Comparison of ENCODE assay signal across 22 cellular contexts in the genomic region with DNA sequence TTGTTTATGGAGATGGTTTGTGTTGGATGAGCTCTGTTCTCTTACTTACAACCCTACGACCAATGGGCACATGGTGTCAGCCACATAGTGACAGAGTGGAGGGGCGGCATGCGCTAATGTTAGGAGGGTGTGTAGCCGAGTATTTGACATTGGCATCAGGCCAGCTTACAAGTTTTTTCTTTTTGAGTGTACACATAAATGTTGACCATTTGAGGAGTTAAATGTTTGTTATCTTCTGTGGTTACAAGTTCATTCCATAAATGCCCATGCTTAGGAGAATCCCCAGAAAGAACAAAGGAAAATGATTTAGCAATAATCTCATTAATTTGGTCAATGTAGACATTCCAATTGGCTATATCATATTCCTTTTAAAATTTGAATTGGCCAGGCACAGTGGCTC.
DNase-seq lines count a peak whose midpoint lies in the region; ATAC-seq and TF ChIP-seq lines count a peak whose summit lies in the region.
"Had no signal": no experiment of that assay in that cellular context is flagged by ENCODE, and none has a peak within 500 bp of the region (broad histone marks: within the 10 kb centered on the region; RNA-seq: fewer than 3 reads in every experiment).

No MANE protein-coding gene starts in this region.

- no peak overlapping the region for H2AFZ ChIP-seq in osteoblast (ENCODE audit: low read length)

- no peak for TF ChIP-seq CTCF in choroid plexus epithelial cell (conservative IDR thresholded peaks at IDR 0.05; ENCODE audit: low read depth, low read length)
- no peak for TF ChIP-seq CTCF in osteoblast (IDR thresholded peaks at IDR 0.05; ENCODE audit: extremely low read depth, low read depth, low read length)
- TF ChIP-seq CTCF in Peyer's patch (IDR thresholded peaks at IDR 0.05): no peak

- H3K79me2 ChIP-seq in osteoblast (ENCODE audit: insufficient read depth, low read length): no peaks in the 10 kb centered on the region

- H3K36me3 ChIP-seq in osteoblast (ENCODE audit: insufficient read depth, low read length) (no peaks in the 10 kb centered on the region), Peyer's patch (no peaks in the 10 kb centered on the region)
- H3K36me3 ChIP-seq: esophagus muscularis mucosa, HAP-1, SJCRH30, thoracic aorta had no signal

- no peaks in the 10 kb centered on the region for H4K20me1 ChIP-seq in osteoblast (ENCODE audit: insufficient read depth, low read length)

- no peak for ATAC-seq in HG02798 (IDR thresholded peaks at IDR 0.05; ENCODE audit: poor library complexity, unreplicated experiment)
- ATAC-seq in HG03571 (IDR thresholded peaks at IDR 0.05; ENCODE audit: unreplicated experiment): no peak
- ATAC-seq: stimulated activated effector memory CD8-positive, alpha-beta T cell treated with anti-CD3 and anti-CD28 coated beads, Interleukin-12 subunit alpha, Interleukin-12 subunit beta, amount 100 ng/mL, for 72 hours had no signal

- H3K4me2 ChIP-seq in osteoblast (ENCODE audit: insufficient read depth, low read length): no peak overlapping the region

- H3K9me3 ChIP-seq in osteoblast (ENCODE audit: low read depth, low read length) (no peaks in the 10 kb centered on the region), Peyer's patch (no peaks in the 10 kb centered on the region)
- H3K9me3 ChIP-seq: esophagus muscularis mucosa, HAP-1, SJCRH30, thoracic aorta had no signal

- H3K27me3 ChIP-seq in osteoblast (ENCODE audit: insufficient read depth, low read length) (no peaks in the 10 kb centered on the region), Peyer's patch (no peaks in the 10 kb centered on the region)
- H3K27me3 ChIP-seq: esophagus muscularis mucosa, SJCRH30 had no signal

- H3K4me3 ChIP-seq in choroid plexus epithelial cell (ENCODE audit: low read depth, low read length) (no peak overlapping the region), osteoblast (ENCODE audit: insufficient read depth, low read length) (no peak overlapping the region), Peyer's patch (no peak overlapping the region)
- H3K4me3 ChIP-seq: esophagus muscularis mucosa, HAP-1, SJCRH30, thoracic aorta had no signal

- H3K4me1 ChIP-seq in osteoblast (ENCODE audit: insufficient read depth, low read length) (peaks cover 9% of the 10 kb centered on the region), Peyer's patch (peaks cover 0 to 19% (median 1%) of the 10 kb centered on the region in 4 donors)
- H3K4me1 ChIP-seq: SJCRH30 had no signal

- no peak overlapping the region for H3K27ac ChIP-seq in osteoblast (ENCODE audit: low read depth, low read length)
- H3K27ac ChIP-seq in Peyer's patch: no peak overlapping the region
- H3K27ac ChIP-seq: esophagus muscularis mucosa, SJCRH30, thoracic aorta had no signal

- peak; percentile 26 for DNase-seq in ELR (ENCODE audit: low read depth)
- peak; percentile 79 for DNase-seq in M059J (ENCODE audit: low read depth)
- DNase-seq in choroid plexus epithelial cell (ENCODE audit: low read depth): peak; percentile 40
- DNase-seq in osteoblast (ENCODE audit: insufficient read length, low spot score, missing footprints): peak; percentile 49
- DNase-seq in Peyer's patch: no peak
- DNase-seq: activated CD8-positive, alpha-beta memory T cell treated with anti-CD3 and anti-CD28 coated beads, Interleukin-2, amount 50 U/mL, for 48 hours; activated effector memory CD4-positive, alpha-beta T cell treated with anti-CD3 and anti-CD28 coated beads, Interleukin-2, amount 50 U/mL, for 16 hours; amniotic stem cell; caudate nucleus; CD4-positive, alpha-beta memory T cell; DMS53; effector CD4-positive, alpha-beta T cell; NCI-H1694; NCI-H82; SJCRH30; T-helper 2 cell had no signal

- no peak for TF ChIP-seq POLR2A in Peyer's patch (IDR thresholded peaks at IDR 0.05)

Comparison
In these comparisons a context has a peak if more than half of its experiments do, and no peak if none do; other contexts are left out.
1. DNase-seq: peak in ELR (single experiment), M059J (single experiment), choroid plexus epithelial cell (single experiment) and osteoblast (single experiment); none in Peyer's patch (0 of 3).